ENCODE assay signal across 25 cellular contexts in genomic region chr17:64574646-64575045, GRCh38.
"Had no signal": no experiment of that assay in that cellular context is flagged by ENCODE, and none has a peak within 500 bp of the region (broad histone marks: within the 10 kb centered on the region; RNA-seq: fewer than 3 reads in every experiment).

No MANE protein-coding gene starts in this region.

- H3K4me3 ChIP-seq: left lung, lower lobe of right lung, neural progenitor cell, right lobe of liver, uterus had no signal

- H3K4me1 ChIP-seq: neural progenitor cell, right lobe of liver, uterus had no signal

- H2AFZ ChIP-seq: neural progenitor cell had no signal

- H3K27me3 ChIP-seq: brain microvascular endothelial cell, left lung, neural progenitor cell, right lobe of liver, uterus had no signal

- H3K4me2 ChIP-seq: neural progenitor cell had no signal

- H3K36me3 ChIP-seq: neural progenitor cell, uterus had no signal

- FAIRE-seq: astrocyte, TTC549 had no signal

- H3K9me3 ChIP-seq: left lung, lower lobe of right lung, right lobe of liver, uterus had no signal

- DNase-seq: activated CD4-positive, alpha-beta T cell treated with anti-CD3 and anti-CD28 coated beads for 4 hours; activated CD4-positive, alpha-beta T cell treated with anti-CD3 and anti-CD28 coated beads, Interleukin-2, amount 50 U/mL, for 4 hours; activated effector memory CD4-positive, alpha-beta T cell treated with Interleukin-2 at 50 U/mL for 16 hours; activated naive CD4-positive, alpha-beta T cell treated with Interleukin-2 at 50 U/mL for 16 hours; activated T-cell treated with anti-CD3 and anti-CD28 coated beads for 4 hours; activated T-cell treated with anti-CD3 and anti-CD28 coated beads, Interleukin-2, amount 50 U/mL, for 72 hours; amniotic stem cell; brain microvascular endothelial cell; endodermal cell; head of caudate nucleus; hypothalamus; lower lobe of right lung; mesendoderm; natural killer cell; right lobe of liver; stimulated activated CD4-positive, alpha-beta T cell treated with anti-CD3 and anti-CD28 coated beads, Interleukin-12 subunit alpha, Interleukin-12 subunit beta, amount 100 ng/mL, for 4 hours; stimulated activated CD4-positive, alpha-beta T cell treated with anti-CD3 and anti-CD28 coated beads, Interleukin-4, amount 100 ng/mL, for 1 hour; stimulated activated naive CD8-positive, alpha-beta T cell treated with anti-CD3 and anti-CD28 coated beads, Interleukin-15, amount 100 ng/mL, for 72 hours; substantia nigra; uterus had no signal

- H3K27ac ChIP-seq: brain microvascular endothelial cell, left lung, lower lobe of right lung, neural progenitor cell, right lobe of liver, VCaP had no signal

- H3K9ac ChIP-seq: neural progenitor cell had no signal
